Comparison of ENCODE assay signal across 8 cellular contexts in genomic region chr19:58380736-58381459, GRCh38. TPM values are rescaled to one million over a fixed set of nuclear protein-coding genes. Genes with fewer than 3 reads are reported as not detected.
A peak's percentile ranks its signal among the peaks of the same experiment; 100 is the strongest.
DNase-seq lines count a peak whose midpoint lies in the region; ATAC-seq and TF ChIP-seq lines count a peak whose summit lies in the region.

TSS of gene ZNF837 (minus strand) at chr19:58381030. CDS start at chr19:58369332, 11,698 bp downstream.

- no peak within 1 kb of the TSS for H2BK12ac ChIP-seq in trophoblast cell (ENCODE audit: low read length)

- peak within 1 kb of the TSS; percentile 53 for H4K91ac ChIP-seq in trophoblast cell (ENCODE audit: low read depth, low read length)

- TF ChIP-seq EP300 in transverse colon (IDR thresholded peaks at IDR 0.05; ENCODE audit: low read depth), result no peak

- H3K36me3 ChIP-seq in heart left ventricle, result no peaks in the 10 kb centered on the region
- H3K36me3 ChIP-seq in trophoblast cell (ENCODE audit: control insufficient read depth in 1 of 2, insufficient read depth in 2 of 2, low read length in 2 of 2), result no peaks in the 10 kb centered on the region
- H3K36me3 ChIP-seq in transverse colon, result no peaks in the 10 kb centered on the region

- H3K9ac ChIP-seq in trophoblast cell (ENCODE audit: low read length), result peak within 1 kb of the TSS; percentile 85

- peak within 1 kb of the TSS; percentile 87 to 95 (median 87) for H3K4me3 Mint-ChIP-seq in T-cell

- TF ChIP-seq POLR2A in heart left ventricle (IDR thresholded peaks at IDR 0.05), result peak in 1 of 2 donors; percentile 75
- TF ChIP-seq POLR2A in transverse colon (IDR thresholded peaks at IDR 0.05), result peak; percentile 95

- H4K12ac ChIP-seq in trophoblast cell (ENCODE audit: low read depth, low read length), result peak within 1 kb of the TSS; percentile 79

- peak within 1 kb of the TSS; percentile 37 for H2AK5ac ChIP-seq in trophoblast cell (ENCODE audit: low read length)

- H3K18ac ChIP-seq in trophoblast cell (ENCODE audit: low read length), result peak within 1 kb of the TSS; percentile 65

- peaks cover 31 to 36% (median 32%) of the 10 kb centered on the region in 3 donors for H3K4me1 Mint-ChIP-seq in T-cell

- DNase-seq in GM13977 (ENCODE audit: low spot score), result peak; percentile 97
- DNase-seq in NCI-H146 (lab: John Stamatoyannopoulos, UW), result peak; percentile 100
- peak; percentile 91 to 100 (median 98) for DNase-seq in T-cell
- peak; percentile 100 for DNase-seq in amniotic epithelial cell (ENCODE audit: low read depth)
- peak; percentile 99 to 100 (median 99) for DNase-seq in heart left ventricle
- peak; percentile 100 for DNase-seq in trophoblast cell
- peak; percentile 99 for DNase-seq in transverse colon

- peak within 1 kb of the TSS; percentile 85 to 98 (median 95) for H3K27ac ChIP-seq in heart left ventricle
- H3K27ac ChIP-seq in trophoblast cell (ENCODE audit: low read depth, low read length), result peak within 1 kb of the TSS; percentile 68
- H3K27ac ChIP-seq in transverse colon, result peak within 1 kb of the TSS; percentile 94 to 96 (median 94)

- no peak for TF ChIP-seq CTCF in GM13977 (IDR thresholded peaks at IDR 0.05; ENCODE audit: extremely low read depth, insufficient read depth, missing control alignments)
- TF ChIP-seq CTCF in heart left ventricle (IDR thresholded peaks at IDR 0.05), result no peak
- TF ChIP-seq CTCF in transverse colon (IDR thresholded peaks at IDR 0.05), result peak in 1 of 5 experiments; percentile 35

- H3K4me2 ChIP-seq in trophoblast cell (ENCODE audit: low read length), result peak within 1 kb of the TSS; percentile 93

- no peaks in the 10 kb centered on the region for H3K9me3 Mint-ChIP-seq in T-cell

- ATAC-seq in HG02870 (IDR thresholded peaks at IDR 0.05; ENCODE audit: unreplicated experiment) (peak; percentile 82), T-cell (replicated peaks in 1 of 4) (peak; percentile 85 to 89 (median 86)), heart left ventricle (peak; percentile 95 to 96 (median 96))

- H3K27me3 ChIP-seq in heart left ventricle, result no peaks in the 10 kb centered on the region
- no peaks in the 10 kb centered on the region for H3K27me3 ChIP-seq in trophoblast cell (ENCODE audit: insufficient read depth, low read length)
- H3K27me3 ChIP-seq in transverse colon, result no peaks in the 10 kb centered on the region

- POLR2A ChIA-PET in T-cell (lab: Charles Lee), result interaction anchor here in 1 of 2 donors (1.2 kb wide), 1 partner anchor 28 kb away, joined by 6 read pairs; the partner anchor contains the start of gene ZNF584

- H3K36me3 Mint-ChIP-seq in T-cell, result no peaks in the 10 kb centered on the region

- intact Hi-C loops in heart left ventricle (cut with DNase I) (loop anchor here in 4 of 10 donors (1.0 to 5.0 kb wide), 5 partner anchors 20 to 60 kb away; partner anchors contain the start of genes ZSCAN22 (in 2 of the 4) and ZNF132 (in 1 of the 4)), transverse colon (cut with DNase I; ENCODE audit: low total_unique reads) (no loop called here)

- WGBS in heart left ventricle, 4 donors, result 0 to 1% (median 0%) methylated on average over 40 to 77 of the region's 77 CpGs
- WGBS in trophoblast cell (ENCODE audit: extremely low coverage, insufficient coverage, insufficient read length), result no CpG with 5 or more reads among the region's 77 CpGs
- 0% methylated on average over 57 of the region's 77 CpGs; no CpG with 5 or more reads in 1 of the 2 donors for WGBS in transverse colon (ENCODE audit: low coverage in 1 of 2), 2 donors

- in situ Hi-C loops in GM13977 (cut with MboI; ENCODE audit: low pct_unique_long_range_greater_than_20kb, low sequenced_read_pairs, unreplicated experiment), result no loop called here
- in situ Hi-C loops in transverse colon (cut with MboI; ENCODE audit: low pct_ligation_motif_present in 1 of 4, low pct_unique_long_range_greater_than_20kb in 1 of 4, low sequenced_read_pairs in 3 of 4), result no loop called here

- H3K23ac ChIP-seq in trophoblast cell (ENCODE audit: low read length), result no peak within 1 kb of the TSS

- CTCF ChIA-PET in T-cell (lab: Charles Lee), result interaction anchor here in 1 of 2 donors (0.6 kb wide), 1 partner anchor 38 kb away, joined by 3 read pairs; no protein-coding TSS in a partner anchor

- peaks cover 7% of the 10 kb centered on the region for H3K79me1 ChIP-seq in trophoblast cell (ENCODE audit: low read length)

- no peaks in the 10 kb centered on the region for H3K79me2 ChIP-seq in trophoblast cell (ENCODE audit: control insufficient read depth, insufficient read depth, low read length, poor library complexity)

- no peaks in the 10 kb centered on the region for H3K27me3 Mint-ChIP-seq in T-cell

- H3K27ac Mint-ChIP-seq in T-cell, result peak within 1 kb of the TSS; percentile 94

- H3K9me3 ChIP-seq in heart left ventricle, result no peaks in the 10 kb centered on the region
- no peaks in the 10 kb centered on the region for H3K9me3 ChIP-seq in trophoblast cell (ENCODE audit: insufficient read depth, low read depth, low read length)
- no peaks in the 10 kb centered on the region for H3K9me3 ChIP-seq in transverse colon

- peak within 1 kb of the TSS; percentile 68 for H2AFZ ChIP-seq in trophoblast cell (ENCODE audit: insufficient read depth, low read length, poor library complexity)

- H3K4ac ChIP-seq in trophoblast cell (ENCODE audit: low read depth, low read length), result peak within 1 kb of the TSS; percentile 54

- H2BK120ac ChIP-seq in trophoblast cell (ENCODE audit: insufficient read depth, low read length, poor library complexity), result peak within 1 kb of the TSS; percentile 21

- peak within 1 kb of the TSS; percentile 63 for H3K14ac ChIP-seq in trophoblast cell (ENCODE audit: low read length)

- H2BK5ac ChIP-seq in trophoblast cell (ENCODE audit: low read depth, low read length, poor library complexity), result peak within 1 kb of the TSS; percentile 70

- H3K4me1 ChIP-seq in heart left ventricle, result peaks cover 2 to 33% (median 25%) of the 10 kb centered on the region in 12 donors
- peaks cover 16 to 25% of the 10 kb centered on the region in 2 experiments for H3K4me1 ChIP-seq in trophoblast cell (ENCODE audit: control insufficient read depth in 1 of 2, insufficient read depth in 2 of 2, low read length in 2 of 2)
- peaks cover 15 to 29% (median 25%) of the 10 kb centered on the region in 4 donors for H3K4me1 ChIP-seq in transverse colon

- H4K8ac ChIP-seq in trophoblast cell (ENCODE audit: low read depth, low read length), result peak within 1 kb of the TSS; percentile 91

- H3K4me3 ChIP-seq in heart left ventricle, result peak within 1 kb of the TSS; percentile 57 to 94 (median 83)
- peak within 1 kb of the TSS; percentile 84 for H3K4me3 ChIP-seq in trophoblast cell (ENCODE audit: low read depth, low read length)
- peak within 1 kb of the TSS; percentile 43 to 89 (median 74) for H3K4me3 ChIP-seq in transverse colon

RNA-seq across cellular contexts. Expression of gene ZNF837, which starts in this region (rescaled TPM):
- total RNA-seq in T-cell (1 to 10 TPM; 1.7 to 6.0 (median 5.0) TPM), heart left ventricle (under 1 TPM in 7 of 9 donors, not detected in 2; 0.17 to 0.75 (median 0.63) TPM), transverse colon (10 to 100 TPM in 1 of 4 donors, 1 to 10 TPM in 3; 3.7 to 10.7 (median 6.1) TPM)
- under 1 TPM; 0.24 to 0.57 TPM for polyA plus RNA-seq in heart left ventricle
- polyA plus RNA-seq in trophoblast cell (2013), result 2.0 and 2.1 TPM in 2 replicates

Comparison
In these comparisons a context has a peak if more than half of its experiments do, and no peak if none do; other contexts are left out.
1. Peak in every context shown above with its lines: DNase-seq, ATAC-seq, H3K4me3 ChIP-seq and H3K27ac ChIP-seq.
2. Peak in DNase-seq, ATAC-seq, H3K4me3 ChIP-seq and H3K27ac ChIP-seq in heart left ventricle; RNA of the gene not detected or under 1 TPM.